10 cellular contexts compared by ENCODE assay signal in genomic region chr10:21363753-21364104, GRCh38.
A peak's percentile ranks its signal among the peaks of the same experiment; 100 is the strongest.
DNase-seq lines count a peak whose midpoint lies in the region; TF ChIP-seq lines count a peak whose summit lies in the region.
"Had no signal": no experiment of that assay in that cellular context is flagged by ENCODE, and none has a peak within 500 bp of the region (broad histone marks: within the 10 kb centered on the region; RNA-seq: fewer than 3 reads in every experiment).

No MANE protein-coding gene starts in this region.

- H3K4me3 ChIP-seq in iPS-18a (ENCODE audit: low read length): peak overlapping the region; percentile 5
- no peak overlapping the region for H3K4me3 ChIP-seq in subcutaneous abdominal adipose tissue (ENCODE audit: low read depth in 1 of 5, low read length in 5 of 5)
- H3K4me3 ChIP-seq: tibial nerve had no signal

- no peak overlapping the region for H3K9ac ChIP-seq in iPS-18a (ENCODE audit: low read length)
- peak overlapping the region in 2 of 5 donors; percentile 1 to 42 for H3K9ac ChIP-seq in subcutaneous abdominal adipose tissue (ENCODE audit: low read length in 5 of 5)

- TF ChIP-seq CTCF in brain (conservative IDR thresholded peaks at IDR 0.05): no peak
- TF ChIP-seq CTCF in CD14-positive monocyte (IDR thresholded peaks at IDR 0.05): no peak

- no peaks in the 10 kb centered on the region for H3K27me3 ChIP-seq in iPS-18a (ENCODE audit: control insufficient read depth, insufficient read depth, low read length)
- no peaks in the 10 kb centered on the region for H3K27me3 ChIP-seq in subcutaneous abdominal adipose tissue (ENCODE audit: control insufficient read depth in 5 of 5, insufficient read depth in 4 of 5, low read length in 5 of 5)
- H3K27me3 ChIP-seq: tibial nerve had no signal

- H3K9me3 Mint-ChIP-seq in brain (peaks cover 0 to 4% (median 0%) of the 10 kb centered on the region in 5 experiments), CD14-positive monocyte (peaks cover 0 to 4% (median 0%) of the 10 kb centered on the region in 7 donors)
- no peaks in the 10 kb centered on the region for H3K9me3 Mint-ChIP-seq in activated T-helper 2 cell treated with anti-CD3 and anti-CD28 coated beads, Interferon-gamma antibody, Interleukin-2, Interleukin-4, amounts not matched to agents 10 μg/mL and 5 μg/mL and 100 μg/mL, durations not matched to agents 14 hours and 24 hours and 36 hours

- H3K4me1 ChIP-seq in iPS-18a (ENCODE audit: control insufficient read depth, low read depth, low read length) (peaks cover 22% of the 10 kb centered on the region), subcutaneous abdominal adipose tissue (ENCODE audit: control insufficient read depth in 5 of 5, insufficient read depth in 5 of 5, low read length in 5 of 5) (peaks cover 5 to 24% (median 20%) of the 10 kb centered on the region in 5 donors)

- DNase-seq in M059J (ENCODE audit: low read depth) (peak; percentile 43), DMS153 treated with DMSO at 0.1 percent for 48 hours (lab: John Stamatoyannopoulos, UW; ENCODE audit: unreplicated experiment) (no peak), amygdala (lab: John Stamatoyannopoulos, UW) (no peak), CD14-positive monocyte (ENCODE audit: low spot score) (no peak)
- no peak for DNase-seq in activated T-helper 2 cell treated with anti-CD3 and anti-CD28 coated beads, Interferon-gamma antibody, Interleukin-2, Interleukin-4, amounts not matched to agents 10 μg/mL and 5 μg/mL and 100 μg/mL, durations not matched to agents 14 hours and 24 hours and 36 hours (ENCODE audit: low spot score)
- DNase-seq: RPMI8226 had no signal

- H3K4me3 Mint-ChIP-seq in brain (peak overlapping the region in 1 of 5 experiments; percentile 49), CD14-positive monocyte (no peak overlapping the region)
- H3K4me3 Mint-ChIP-seq in activated T-helper 2 cell treated with anti-CD3 and anti-CD28 coated beads, Interferon-gamma antibody, Interleukin-2, Interleukin-4, amounts not matched to agents 10 μg/mL and 5 μg/mL and 100 μg/mL, durations not matched to agents 14 hours and 24 hours and 36 hours (ENCODE audit: low read depth): no peak overlapping the region

- intact Hi-C loops in activated T-helper 2 cell treated with anti-CD3 and anti-CD28 coated beads, Interferon-gamma antibody, Interleukin-2, Interleukin-4, amounts not matched to agents 10 μg/mL and 5 μg/mL and 100 μg/mL, durations not matched to agents 14 hours and 24 hours and 36 hours (cut with micrococcal nuclease): no loop called here
- intact Hi-C loops in CD14-positive monocyte (cut with micrococcal nuclease): no loop called here

- H3K9me3 ChIP-seq in iPS-18a (ENCODE audit: control insufficient read depth, low read depth, low read length): no peaks in the 10 kb centered on the region
- H3K9me3 ChIP-seq in subcutaneous abdominal adipose tissue (ENCODE audit: control insufficient read depth in 5 of 5, low read length in 5 of 5): no peaks in the 10 kb centered on the region
- H3K9me3 ChIP-seq: tibial nerve had no signal

- H3K27ac ChIP-seq in iPS-18a (ENCODE audit: low read length): peak overlapping the region; percentile 72
- H3K27ac ChIP-seq in subcutaneous abdominal adipose tissue (ENCODE audit: low read depth, low read length): peak overlapping the region; percentile 91

- H3K36me3 Mint-ChIP-seq in brain (no peaks in the 10 kb centered on the region), CD14-positive monocyte (no peaks in the 10 kb centered on the region)
- no peaks in the 10 kb centered on the region for H3K36me3 Mint-ChIP-seq in activated T-helper 2 cell treated with anti-CD3 and anti-CD28 coated beads, Interferon-gamma antibody, Interleukin-2, Interleukin-4, amounts not matched to agents 10 μg/mL and 5 μg/mL and 100 μg/mL, durations not matched to agents 14 hours and 24 hours and 36 hours (ENCODE audit: low read depth)

- H3K27ac Mint-ChIP-seq in brain: peak overlapping the region in 3 of 5 experiments; percentile 16 to 93 (median 78)
- no peak overlapping the region for H3K27ac Mint-ChIP-seq in activated T-helper 2 cell treated with anti-CD3 and anti-CD28 coated beads, Interferon-gamma antibody, Interleukin-2, Interleukin-4, amounts not matched to agents 10 μg/mL and 5 μg/mL and 100 μg/mL, durations not matched to agents 14 hours and 24 hours and 36 hours
- no peak overlapping the region for H3K27ac Mint-ChIP-seq in CD14-positive monocyte

- H3K4me1 Mint-ChIP-seq in brain (peaks cover 26% of the 10 kb centered on the region), CD14-positive monocyte (peaks cover 8% of the 10 kb centered on the region)
- no peaks in the 10 kb centered on the region for H3K4me1 Mint-ChIP-seq in activated T-helper 2 cell treated with anti-CD3 and anti-CD28 coated beads, Interferon-gamma antibody, Interleukin-2, Interleukin-4, amounts not matched to agents 10 μg/mL and 5 μg/mL and 100 μg/mL, durations not matched to agents 14 hours and 24 hours and 36 hours (ENCODE audit: low read depth)

- H3K36me3 ChIP-seq in iPS-18a (ENCODE audit: control insufficient read depth, low read depth, low read length) (no peaks in the 10 kb centered on the region), subcutaneous abdominal adipose tissue (ENCODE audit: control insufficient read depth in 5 of 5, insufficient read depth in 5 of 5, low read length in 5 of 5) (no peaks in the 10 kb centered on the region)
- H3K36me3 ChIP-seq: tibial nerve had no signal

- H3K27me3 Mint-ChIP-seq in brain (no peaks in the 10 kb centered on the region), CD14-positive monocyte (ENCODE audit: low read depth in 3 of 3) (peaks cover 0 to 3% (median 2%) of the 10 kb centered on the region in 3 donors)
- no peaks in the 10 kb centered on the region for H3K27me3 Mint-ChIP-seq in activated T-helper 2 cell treated with anti-CD3 and anti-CD28 coated beads, Interferon-gamma antibody, Interleukin-2, Interleukin-4, amounts not matched to agents 10 μg/mL and 5 μg/mL and 100 μg/mL, durations not matched to agents 14 hours and 24 hours and 36 hours (ENCODE audit: low read depth)

Comparison
In these comparisons a context has a peak if more than half of its experiments do, and no peak if none do; other contexts are left out.
1. H3K27ac Mint-ChIP-seq: peak in brain (3 of 5); none in activated T-helper 2 cell treated with anti-CD3 and anti-CD28 coated beads, Interferon-gamma antibody, Interleukin-2, Interleukin-4, amounts not matched to agents 10 μg/mL and 5 μg/mL and 100 μg/mL, durations not matched to agents 14 hours and 24 hours and 36 hours (single experiment) and CD14-positive monocyte (0 of 7).